ENCODE assay signal across 8 cellular contexts in genomic region chr5:72849546-72849945, GRCh38. TPM values are rescaled to one million over a fixed set of nuclear protein-coding genes. Genes with fewer than 3 reads are reported as not detected.
DNase-seq lines count a peak whose midpoint lies in the region; ATAC-seq, FAIRE-seq and TF ChIP-seq lines count a peak whose summit lies in the region.

No MANE protein-coding gene starts in this region.

- no peak for DNase-seq in activated T-cell treated with anti-CD3 and anti-CD28 coated beads, Interleukin-2, amount 50 U/mL, for 4 hours
- no peak for DNase-seq in activated T-cell treated with anti-CD3 and anti-CD28 coated beads, Interleukin-2, amount 50 U/mL, for 1 hour
- DNase-seq in activated T-helper 1 cell treated with anti-CD3 and anti-CD28 coated beads, Interleukin-12 subunit alpha, Interleukin-12 subunit beta, Interleukin-2, Interleukin-4 antibody, amounts not matched to agents 30 ng/mL and 10 ng/mL and 1 ng/mL, durations not matched to agents 14 hours and 24 hours and 36 hours (ENCODE audit: low spot score), result no peak
- DNase-seq in kidney (no peak), thyroid gland (no peak), NCI-H2081 (lab: John Stamatoyannopoulos, UW) (no peak), RCC 7860 (ENCODE audit: low spot score) (no peak)
- DNase-seq in activated CD4-positive, CD25-positive, alpha-beta regulatory T cell treated with anti-CD3 and anti-CD28 coated beads, Interleukin-2, amount 50 U/mL, for 72 hours, result no peak

- intact Hi-C loops in activated T-helper 1 cell treated with anti-CD3 and anti-CD28 coated beads, Interleukin-12 subunit alpha, Interleukin-12 subunit beta, Interleukin-2, Interleukin-4 antibody, amounts not matched to agents 30 ng/mL and 10 ng/mL and 1 ng/mL, durations not matched to agents 14 hours and 24 hours and 36 hours (cut with micrococcal nuclease), result loop anchor here (1.0 to 2.0 kb wide), 5 partner anchors 10 to 715 kb away; partner anchors contain the start of genes ANKRA2 and UTP15
- intact Hi-C loops in kidney (cut with DNase I), result no loop called here
- intact Hi-C loops in thyroid gland (cut with DNase I), result no loop called here

- H3K4me3 ChIP-seq in kidney (ENCODE audit: low read length in 2 of 2) (peak overlapping the region; percentile 72 to 77), thyroid gland (replicated peaks in 1 of 3) (peak overlapping the region in 2 of 3 donors; percentile 28 to 64)

- H3K4me3 Mint-ChIP-seq in activated T-cell treated with anti-CD3 and anti-CD28 coated beads, Interleukin-2, amount 50 U/mL, for 4 hours, result peak overlapping the region; percentile 96
- peak overlapping the region; percentile 97 for H3K4me3 Mint-ChIP-seq in activated T-helper 1 cell treated with anti-CD3 and anti-CD28 coated beads, Interleukin-12 subunit alpha, Interleukin-12 subunit beta, Interleukin-2, Interleukin-4 antibody, amounts not matched to agents 30 ng/mL and 10 ng/mL and 1 ng/mL, durations not matched to agents 14 hours and 24 hours and 36 hours

- TF ChIP-seq CTCF in kidney (IDR thresholded peaks at IDR 0.05; ENCODE audit: borderline replicate concordance, extremely low read depth, insufficient read depth), result no peak
- TF ChIP-seq CTCF in thyroid gland (IDR thresholded peaks at IDR 0.05), result no peak

- no peak for FAIRE-seq in kidney (lab: Jason Lieb, UNC)
- FAIRE-seq in RCC 7860 (lab: Jason Lieb, UNC), result no peak

- peak overlapping the region; percentile 61 for H3K27ac Mint-ChIP-seq in activated T-helper 1 cell treated with anti-CD3 and anti-CD28 coated beads, Interleukin-12 subunit alpha, Interleukin-12 subunit beta, Interleukin-2, Interleukin-4 antibody, amounts not matched to agents 30 ng/mL and 10 ng/mL and 1 ng/mL, durations not matched to agents 14 hours and 24 hours and 36 hours

- H3K36me3 Mint-ChIP-seq in activated T-cell treated with anti-CD3 and anti-CD28 coated beads, Interleukin-2, amount 50 U/mL, for 4 hours (ENCODE audit: insufficient read depth), result peaks cover 20% of the 10 kb centered on the region
- peaks cover 27% of the 10 kb centered on the region for H3K36me3 Mint-ChIP-seq in activated T-helper 1 cell treated with anti-CD3 and anti-CD28 coated beads, Interleukin-12 subunit alpha, Interleukin-12 subunit beta, Interleukin-2, Interleukin-4 antibody, amounts not matched to agents 30 ng/mL and 10 ng/mL and 1 ng/mL, durations not matched to agents 14 hours and 24 hours and 36 hours (ENCODE audit: low read depth)

- H3K9me3 ChIP-seq in kidney (ENCODE audit: control insufficient read depth in 1 of 2, low read length in 2 of 2) (no peaks in the 10 kb centered on the region), thyroid gland (no peaks in the 10 kb centered on the region)

- H3K4me1 Mint-ChIP-seq in activated T-cell treated with anti-CD3 and anti-CD28 coated beads, Interleukin-2, amount 50 U/mL, for 4 hours (ENCODE audit: low read depth), result peaks cover 62% of the 10 kb centered on the region
- peaks cover 59% of the 10 kb centered on the region for H3K4me1 Mint-ChIP-seq in activated T-helper 1 cell treated with anti-CD3 and anti-CD28 coated beads, Interleukin-12 subunit alpha, Interleukin-12 subunit beta, Interleukin-2, Interleukin-4 antibody, amounts not matched to agents 30 ng/mL and 10 ng/mL and 1 ng/mL, durations not matched to agents 14 hours and 24 hours and 36 hours (ENCODE audit: low read depth)

- H3K27me3 Mint-ChIP-seq in activated T-cell treated with anti-CD3 and anti-CD28 coated beads, Interleukin-2, amount 50 U/mL, for 4 hours (ENCODE audit: low read depth), result no peaks in the 10 kb centered on the region
- H3K27me3 Mint-ChIP-seq in activated T-helper 1 cell treated with anti-CD3 and anti-CD28 coated beads, Interleukin-12 subunit alpha, Interleukin-12 subunit beta, Interleukin-2, Interleukin-4 antibody, amounts not matched to agents 30 ng/mL and 10 ng/mL and 1 ng/mL, durations not matched to agents 14 hours and 24 hours and 36 hours (ENCODE audit: insufficient read depth), result peaks cover 4% of the 10 kb centered on the region

- ATAC-seq in activated T-cell treated with anti-CD3 and anti-CD28 coated beads, Interleukin-2, amount 50 U/mL, for 4 hours, result no peak

- peaks cover 0 to 3% of the 10 kb centered on the region in 2 donors for H3K36me3 ChIP-seq in kidney (ENCODE audit: control insufficient read depth in 1 of 2, insufficient read depth in 2 of 2, low read length in 2 of 2)
- peaks cover 0 to 2% of the 10 kb centered on the region in 2 donors for H3K36me3 ChIP-seq in thyroid gland

- no peaks in the 10 kb centered on the region for H3K27me3 ChIP-seq in thyroid gland

- H3K9me3 Mint-ChIP-seq in activated T-cell treated with anti-CD3 and anti-CD28 coated beads, Interleukin-2, amount 50 U/mL, for 4 hours, result no peaks in the 10 kb centered on the region
- H3K9me3 Mint-ChIP-seq in activated T-helper 1 cell treated with anti-CD3 and anti-CD28 coated beads, Interleukin-12 subunit alpha, Interleukin-12 subunit beta, Interleukin-2, Interleukin-4 antibody, amounts not matched to agents 30 ng/mL and 10 ng/mL and 1 ng/mL, durations not matched to agents 14 hours and 24 hours and 36 hours, result no peaks in the 10 kb centered on the region

- H3K4me1 ChIP-seq in kidney (ENCODE audit: control insufficient read depth in 1 of 2, insufficient read depth in 1 of 2, low read depth in 1 of 2, low read length in 2 of 2) (peaks cover 10 to 18% of the 10 kb centered on the region in 2 donors), thyroid gland (peaks cover 47 to 58% of the 10 kb centered on the region in 2 donors)

- no peak overlapping the region for H3K27ac ChIP-seq in kidney (ENCODE audit: low read depth in 2 of 2, low read length in 2 of 2)
- H3K27ac ChIP-seq in thyroid gland, result peak overlapping the region; percentile 4 to 92 (median 57)

- H3K9ac ChIP-seq in kidney (ENCODE audit: low read length in 2 of 2), result peak overlapping the region in 1 of 2 donors; percentile 31

- TF ChIP-seq POLR2A in thyroid gland (IDR thresholded peaks at IDR 0.05), result no peak

- WGBS in thyroid gland, 2 donors, result 12 to 16% methylated on average over 4 of the region's 4 CpGs

RNA-seq across cellular contexts. Expression of gene TNPO1, which starts 33.1 kb away (rescaled TPM):
- 100 to 1,000 TPM; 145 to 166 (median 152) TPM for total RNA-seq in activated T-cell treated with anti-CD3 and anti-CD28 coated beads, Interleukin-2, amount 50 U/mL, for 4 hours
- total RNA-seq in activated T-helper 1 cell treated with anti-CD3 and anti-CD28 coated beads, Interleukin-12 subunit alpha, Interleukin-12 subunit beta, Interleukin-2, Interleukin-4 antibody, amounts not matched to agents 30 ng/mL and 10 ng/mL and 1 ng/mL, durations not matched to agents 14 hours and 24 hours and 36 hours, result 133 and 142 TPM in 2 replicates
- total RNA-seq in kidney (86.6 TPM), thyroid gland (100 to 1,000 TPM; 122 to 319 (median 206) TPM)
- 15.6 TPM for polyA plus RNA-seq in kidney (ENCODE audit: insufficient read depth, low read depth, low replicate concordance)

Comparison
In these comparisons a context has a peak if more than half of its experiments do, and no peak if none do; other contexts are left out.
1. H3K27ac ChIP-seq: peak in thyroid gland (3 of 3); none in kidney (0 of 2).